In genomic region chr2:186979439-186980116, GRCh38 we compare ENCODE assay signal across 24 cellular contexts.
A peak's percentile ranks its signal among the peaks of the same experiment; 100 is the strongest.
DNase-seq lines count a peak whose midpoint lies in the region; ATAC-seq and TF ChIP-seq lines count a peak whose summit lies in the region.
"Had no signal": no experiment of that assay in that cellular context is flagged by ENCODE, and none has a peak within 500 bp of the region (broad histone marks: within the 10 kb centered on the region; RNA-seq: fewer than 3 reads in every experiment).

No MANE protein-coding gene starts in this region.

- no peaks in the 10 kb centered on the region for H3K27me3 Mint-ChIP-seq in stimulated activated naive CD8-positive, alpha-beta T cell treated with anti-CD3 and anti-CD28 coated beads, Interleukin-15, amount 100 ng/mL, for 72 hours
- H3K27me3 Mint-ChIP-seq: CD4-positive, alpha-beta memory T cell; CD4-positive, CD25-positive, alpha-beta regulatory T cell; CD8-positive, alpha-beta memory T cell had no signal

- H3K79me1 ChIP-seq in neuronal stem cell (ENCODE audit: low read depth, low read length), result no peaks in the 10 kb centered on the region

- TF ChIP-seq CTCF in right atrium auricular region (IDR thresholded peaks at IDR 0.05), result no peak

- no peaks in the 10 kb centered on the region for H3K9me3 ChIP-seq in right atrium auricular region
- no peaks in the 10 kb centered on the region for H3K9me3 ChIP-seq in neuronal stem cell (replicated peaks in 1 of 2; ENCODE audit: control insufficient read depth in 2 of 2, insufficient read depth in 1 of 2, low read depth in 1 of 2, low read length in 2 of 2)
- H3K9me3 ChIP-seq: BE2C, BLaER1 had no signal

- WGBS in neuronal stem cell (ENCODE audit: extremely low coverage in 2 of 2, insufficient read length in 2 of 2, insufficient replicate concordance in 1 of 2), 2 donors, result no CpG with 5 or more reads among the region's 10 CpGs

- H3K23ac ChIP-seq in neuronal stem cell (ENCODE audit: low read depth, low read length, poor library complexity), result no peak overlapping the region

- no peak overlapping the region for H3K4me2 ChIP-seq in neuronal stem cell (ENCODE audit: insufficient read depth, low read length, poor library complexity, severe bottlenecking)
- H3K4me2 ChIP-seq: BLaER1 had no signal

- no peak overlapping the region for H3K4me3 Mint-ChIP-seq in stimulated activated naive CD8-positive, alpha-beta T cell treated with anti-CD3 and anti-CD28 coated beads, Interleukin-15, amount 100 ng/mL, for 72 hours
- no peak overlapping the region for H3K4me3 Mint-ChIP-seq in stimulated activated effector memory CD8-positive, alpha-beta T cell treated with anti-CD3 and anti-CD28 coated beads, Interleukin-12 subunit alpha, Interleukin-12 subunit beta, amount 100 ng/mL, for 72 hours
- H3K4me3 Mint-ChIP-seq: CD14-positive monocyte; CD4-positive, alpha-beta memory T cell; CD4-positive, CD25-positive, alpha-beta regulatory T cell; CD8-positive, alpha-beta memory T cell had no signal

- H3K9ac ChIP-seq in neuronal stem cell (ENCODE audit: low read depth, low read length, poor library complexity), result no peak overlapping the region
- H3K9ac ChIP-seq: BLaER1 had no signal

- H3K4me1 Mint-ChIP-seq in stimulated activated naive CD8-positive, alpha-beta T cell treated with anti-CD3 and anti-CD28 coated beads, Interleukin-15, amount 100 ng/mL, for 72 hours, result no peaks in the 10 kb centered on the region
- H3K4me1 Mint-ChIP-seq in stimulated activated effector memory CD8-positive, alpha-beta T cell treated with anti-CD3 and anti-CD28 coated beads, Interleukin-12 subunit alpha, Interleukin-12 subunit beta, amount 100 ng/mL, for 72 hours, result no peaks in the 10 kb centered on the region
- H3K4me1 Mint-ChIP-seq: CD14-positive monocyte; CD4-positive, alpha-beta memory T cell; CD4-positive, CD25-positive, alpha-beta regulatory T cell; CD8-positive, alpha-beta memory T cell had no signal

- no peak overlapping the region for H3K14ac ChIP-seq in neuronal stem cell (ENCODE audit: low read length)

- no peak overlapping the region for H3K27ac Mint-ChIP-seq in stimulated activated naive CD8-positive, alpha-beta T cell treated with anti-CD3 and anti-CD28 coated beads, Interleukin-15, amount 100 ng/mL, for 72 hours
- H3K27ac Mint-ChIP-seq in stimulated activated effector memory CD8-positive, alpha-beta T cell treated with anti-CD3 and anti-CD28 coated beads, Interleukin-12 subunit alpha, Interleukin-12 subunit beta, amount 100 ng/mL, for 72 hours, result no peak overlapping the region
- H3K27ac Mint-ChIP-seq: CD14-positive monocyte; CD4-positive, alpha-beta memory T cell; CD4-positive, CD25-positive, alpha-beta regulatory T cell; CD8-positive, alpha-beta memory T cell had no signal

- no peaks in the 10 kb centered on the region for H3K27me3 ChIP-seq in right atrium auricular region
- H3K27me3 ChIP-seq in neuronal stem cell (ENCODE audit: control insufficient read depth in 3 of 3, insufficient read depth in 3 of 3, low read depth in 1 of 3, low read length in 3 of 3), result no peaks in the 10 kb centered on the region
- H3K27me3 ChIP-seq: BE2C, BLaER1 had no signal

- H3K36me3 ChIP-seq in right atrium auricular region, result no peaks in the 10 kb centered on the region
- H3K36me3 ChIP-seq in neuronal stem cell (replicated peaks in 1 of 2; ENCODE audit: control insufficient read depth in 2 of 2, insufficient read depth in 2 of 2, low read length in 2 of 2), result no peaks in the 10 kb centered on the region
- H3K36me3 ChIP-seq: BE2C, BLaER1 had no signal

- no peak overlapping the region for H2BK12ac ChIP-seq in neuronal stem cell (ENCODE audit: low read length)

- no peak overlapping the region for H2BK120ac ChIP-seq in neuronal stem cell (ENCODE audit: low read depth, low read length)

- H3K9me3 Mint-ChIP-seq in stimulated activated naive CD8-positive, alpha-beta T cell treated with anti-CD3 and anti-CD28 coated beads, Interleukin-15, amount 100 ng/mL, for 72 hours, result peaks cover 6 to 7% of the 10 kb centered on the region in 2 donors
- H3K9me3 Mint-ChIP-seq in stimulated activated effector memory CD8-positive, alpha-beta T cell treated with anti-CD3 and anti-CD28 coated beads, Interleukin-12 subunit alpha, Interleukin-12 subunit beta, amount 100 ng/mL, for 72 hours, result peaks cover 4% of the 10 kb centered on the region

- H3K4me3 ChIP-seq in right atrium auricular region (no peak overlapping the region), neuronal stem cell (ENCODE audit: low read length in 2 of 2) (no peak overlapping the region)
- H3K4me3 ChIP-seq: BLaER1, GM12878 had no signal

- H3K4me1 ChIP-seq in right atrium auricular region (no peaks in the 10 kb centered on the region), neuronal stem cell (ENCODE audit: control insufficient read depth in 2 of 2, insufficient read depth in 1 of 2, low read depth in 1 of 2, low read length in 2 of 2) (no peaks in the 10 kb centered on the region)
- H3K4me1 ChIP-seq: BE2C, BLaER1 had no signal

- H4K8ac ChIP-seq in neuronal stem cell (ENCODE audit: low read depth, low read length), result no peak overlapping the region

- no peak overlapping the region for H4K91ac ChIP-seq in neuronal stem cell (ENCODE audit: low read depth, low read length, poor library complexity)

- H3K36me3 Mint-ChIP-seq in stimulated activated effector memory CD8-positive, alpha-beta T cell treated with anti-CD3 and anti-CD28 coated beads, Interleukin-12 subunit alpha, Interleukin-12 subunit beta, amount 100 ng/mL, for 72 hours, result no peaks in the 10 kb centered on the region
- H3K36me3 Mint-ChIP-seq: CD14-positive monocyte; CD4-positive, alpha-beta memory T cell; CD4-positive, CD25-positive, alpha-beta regulatory T cell had no signal

- no peak overlapping the region for H2BK5ac ChIP-seq in neuronal stem cell (ENCODE audit: low read length)

- no peak overlapping the region for H3K27ac ChIP-seq in right atrium auricular region
- H3K27ac ChIP-seq in neuronal stem cell (replicated peaks; ENCODE audit: low read length), result no peak overlapping the region
- H3K27ac ChIP-seq: BLaER1 had no signal

- no peak for DNase-seq in stimulated activated naive CD8-positive, alpha-beta T cell treated with anti-CD3 and anti-CD28 coated beads, Interleukin-15, amount 100 ng/mL, for 72 hours
- DNase-seq in stimulated activated naive CD8-positive, alpha-beta T cell treated with anti-CD3 and anti-CD28 coated beads, Interleukin-15, Interleukin-2, amounts not matched to agents 100 U/mL and 50 U/mL, for 24 hours, result no peak
- DNase-seq in mucosa of gallbladder (ENCODE audit: low spot score) (peak; percentile 2), GM19240 (ENCODE audit: insufficient read length, low spot score) (no peak), right atrium auricular region (ENCODE audit: low spot score) (no peak), neuronal stem cell (ENCODE audit: low spot score) (no peak)
- DNase-seq in stimulated activated effector memory CD8-positive, alpha-beta T cell treated with anti-CD3 and anti-CD28 coated beads, Interleukin-12 subunit alpha, Interleukin-12 subunit beta, amount 100 ng/mL, for 72 hours (ENCODE audit: low spot score in 2 of 2), result no peak
- DNase-seq: 8988T; ACHN; BE2C; C1 segment of cervical spinal cord; CD4-positive, alpha-beta memory T cell; CD4-positive, CD25-positive, alpha-beta regulatory T cell; CD8-positive, alpha-beta memory T cell; COR-L47; DMS 273 treated with DMSO at 0.1 percent for 48 hours; DMS153; DMS79; DND-41; EL; GDM1 had no signal

- ATAC-seq in stimulated activated naive CD8-positive, alpha-beta T cell treated with anti-CD3 and anti-CD28 coated beads, Interleukin-15, amount 100 ng/mL, for 72 hours, result peak; percentile 4
- no peak for ATAC-seq in stimulated activated naive CD8-positive, alpha-beta T cell treated with anti-CD3 and anti-CD28 coated beads, Interleukin-15, Interleukin-2, amounts not matched to agents 100 U/mL and 50 U/mL, for 24 hours
- ATAC-seq in stimulated activated effector memory CD8-positive, alpha-beta T cell treated with anti-CD3 and anti-CD28 coated beads, Interleukin-12 subunit alpha, Interleukin-12 subunit beta, amount 100 ng/mL, for 72 hours, result peak; percentile 3
- ATAC-seq: GM12878 had no signal

- H2BK15ac ChIP-seq in neuronal stem cell (ENCODE audit: low read length), result no peak overlapping the region

- no peak overlapping the region for H3K18ac ChIP-seq in neuronal stem cell (ENCODE audit: low read length)

- H2AFZ ChIP-seq in neuronal stem cell (ENCODE audit: low read length), result no peak overlapping the region

- H3K4ac ChIP-seq in neuronal stem cell (ENCODE audit: low read length), result no peak overlapping the region

- no peak overlapping the region for H2AK5ac ChIP-seq in neuronal stem cell (ENCODE audit: low read depth, low read length)
